Comparison of ENCODE assay signal across 22 cellular contexts in the genomic region with DNA sequence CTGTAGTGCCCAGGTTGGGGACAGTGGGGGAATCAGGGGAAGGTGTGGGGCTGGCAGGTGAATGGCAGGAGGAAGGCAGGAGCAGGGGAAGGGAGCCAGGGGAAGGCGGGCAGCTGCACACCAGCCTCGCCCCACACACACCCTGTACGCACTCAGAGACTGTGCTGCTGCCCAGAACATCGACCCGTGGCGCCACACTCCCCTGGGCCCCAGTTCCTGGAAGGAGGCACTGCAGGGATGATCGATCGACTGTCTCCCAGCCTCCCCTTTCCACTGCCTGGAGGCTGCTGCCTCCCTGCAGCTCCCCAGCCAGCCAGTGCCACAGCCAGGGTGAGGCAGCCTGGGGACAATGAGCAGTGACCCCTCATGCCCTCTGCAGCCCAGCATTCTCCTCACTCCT. TPM values are rescaled to one million over a fixed set of nuclear protein-coding genes. Genes with fewer than 3 reads are reported as not detected.
A peak's percentile ranks its signal among the peaks of the same experiment; 100 is the strongest.
DNase-seq lines count a peak whose midpoint lies in the region; ATAC-seq, FAIRE-seq and TF ChIP-seq lines count a peak whose summit lies in the region.
"Had no signal": no experiment of that assay in that cellular context is flagged by ENCODE, and none has a peak within 500 bp of the region (broad histone marks: within the 10 kb centered on the region; RNA-seq: fewer than 3 reads in every experiment).

No MANE protein-coding gene starts in this region.

- H3K4ac ChIP-seq in trophoblast cell (ENCODE audit: low read depth, low read length): no peak overlapping the region

- intact Hi-C loops in HepG2 (cut with micrococcal nuclease; ENCODE audit: unreplicated experiment): no loop called here
- intact Hi-C loops in right lobe of liver (cut with DNase I): no loop called here
- intact Hi-C loops in posterior cingulate gyrus (cut with DNase I): no loop called here
- intact Hi-C loops in Right ventricle myocardium inferior (cut with DNase I): no loop called here

- peaks cover 11% of the 10 kb centered on the region for H3K9me3 Mint-ChIP-seq in glutamatergic neuron (ENCODE audit: unreplicated experiment)
- H3K9me3 Mint-ChIP-seq: CD14-positive monocyte; CD4-positive, alpha-beta T cell; CD8-positive, alpha-beta memory T cell; HFFc6 had no signal

- POLR2A ChIA-PET in HepG2 (lab: Yijun Ruan, JAX): no interaction called here

- H3K4me3 ChIP-seq in HepG2 (replicated peaks in 1 of 3; ENCODE audit: insufficient read depth in 1 of 3, low read depth in 2 of 3, low read length in 3 of 3): no peak overlapping the region
- no peak overlapping the region for H3K4me3 ChIP-seq in right lobe of liver
- no peak overlapping the region for H3K4me3 ChIP-seq in trophoblast cell (ENCODE audit: low read depth, low read length)
- H3K4me3 ChIP-seq: BLaER1 treated with 17β-estradiol and CSF1 and Interleukin-3, amounts not matched to agents 10 nM and 100 nM; GM12878; HAP-1 had no signal

- no peak overlapping the region for H2AK5ac ChIP-seq in trophoblast cell (ENCODE audit: low read length)

- H3K79me1 ChIP-seq in trophoblast cell (ENCODE audit: low read length): no peaks in the 10 kb centered on the region

- no peak overlapping the region for H4K12ac ChIP-seq in trophoblast cell (ENCODE audit: low read depth, low read length)

- H3K27me3 Mint-ChIP-seq in glutamatergic neuron (ENCODE audit: unreplicated experiment): peaks cover 7% of the 10 kb centered on the region

- CTCF ChIA-PET in HepG2 (lab: Yijun Ruan, JAX; ENCODE audit: low intra/inter-chr PET ratio, low total read pairs): no interaction called here

- H3K9me3 ChIP-seq in HepG2 (ENCODE audit: low read length) (no peaks in the 10 kb centered on the region), right lobe of liver (no peaks in the 10 kb centered on the region), trophoblast cell (ENCODE audit: insufficient read depth, low read depth, low read length) (peaks cover 3% of the 10 kb centered on the region)
- H3K9me3 ChIP-seq: BLaER1 treated with 17β-estradiol and CSF1 and Interleukin-3, amounts not matched to agents 10 nM and 100 nM; HAP-1 had no signal

- BruUV-seq in HepG2 (replicated peaks; lab: Mats Ljungman, UMichigan): no TSS peak

- TF ChIP-seq EP300 in HepG2 (IDR thresholded peaks at IDR 0.05; ENCODE audit: low read depth in 2 of 2, low read length in 2 of 2) (no peak), HepG2 (CRISPR knock-in tag; IDR thresholded peaks at IDR 0.05; ENCODE audit: borderline replicate concordance) (no peak)

- FAIRE-seq in HepG2 (lab: Jason Lieb, UNC): no peak
- FAIRE-seq: A204.1, GM12878, H54 had no signal

- no peak for TF ChIP-seq RAD21 in HepG2 (CRISPR knock-in tag; IDR thresholded peaks at IDR 0.05)

- WGBS in HepG2 (ENCODE audit: low lambda C conversion rate): 17% methylated on average over 3 of the region's 8 CpGs
- no CpG with 5 or more reads among the region's 8 CpGs for WGBS in right lobe of liver (ENCODE audit: insufficient coverage, low coverage, low lambda C conversion rate, missing lambda C conversion rate)
- no CpG with 5 or more reads among the region's 8 CpGs for WGBS in trophoblast cell (ENCODE audit: extremely low coverage, insufficient coverage, insufficient read length)

- ATAC-seq in HepG2 (no peak; the same call in 2 of the 3 replicates), right lobe of liver (no peak), Right ventricle myocardium inferior (no peak)
- ATAC-seq: GM12878 had no signal

- no peaks in the 10 kb centered on the region for H3K36me3 Mint-ChIP-seq in glutamatergic neuron (ENCODE audit: unreplicated experiment)
- H3K36me3 Mint-ChIP-seq: CD14-positive monocyte; CD8-positive, alpha-beta memory T cell had no signal

- H3K27me3 ChIP-seq in HepG2 (ENCODE audit: control insufficient read depth in 1 of 2, insufficient read depth in 2 of 2, low read length in 2 of 2): peaks cover 5 to 50% of the 10 kb centered on the region in 2 experiments; a peak in 3 of 5 replicates
- H3K27me3 ChIP-seq in right lobe of liver: no peaks in the 10 kb centered on the region
- no peaks in the 10 kb centered on the region for H3K27me3 ChIP-seq in trophoblast cell (ENCODE audit: insufficient read depth, low read length)
- H3K27me3 ChIP-seq: BLaER1 treated with 17β-estradiol and CSF1 and Interleukin-3, amounts not matched to agents 10 nM and 100 nM had no signal

- no peak overlapping the region for H3K14ac ChIP-seq in trophoblast cell (ENCODE audit: low read length)

- TF ChIP-seq CTCF in HepG2 (CRISPR knock-in tag; IDR thresholded peaks at IDR 0.05): no peak
- TF ChIP-seq CTCF in right lobe of liver (IDR thresholded peaks at IDR 0.05): no peak
- no peak for TF ChIP-seq CTCF in glutamatergic neuron (IDR thresholded peaks at IDR 0.05; ENCODE audit: partially characterized antibody, unreplicated experiment)

- in situ Hi-C loops in HepG2 (cut with HindIII; ENCODE audit: extremely low pct_ligation_motif_present, low pct_unique_long_range_greater_than_20kb): no loop called here

- H3K4me1 ChIP-seq in HepG2 (ENCODE audit: insufficient read depth, low read length) (no peaks in the 10 kb centered on the region), right lobe of liver (no peaks in the 10 kb centered on the region), trophoblast cell (ENCODE audit: control insufficient read depth in 1 of 2, insufficient read depth in 2 of 2, low read length in 2 of 2) (no peaks in the 10 kb centered on the region)
- H3K4me1 ChIP-seq: HAP-1 had no signal

- peak; percentile 11 for DNase-seq in DMS79 treated with DMSO at 0.1 percent for 48 hours (lab: John Stamatoyannopoulos, UW)
- DNase-seq in DMS79 (lab: John Stamatoyannopoulos, UW): no peak
- no peak for DNase-seq in HepG2 (ENCODE audit: low spot score)
- DNase-seq in right lobe of liver: no peak
- DNase-seq in glutamatergic neuron: no peak
- DNase-seq in trophoblast cell: no peak
- no peak for DNase-seq in posterior cingulate gyrus
- no peak for DNase-seq in Right ventricle myocardium inferior (ENCODE audit: missing footprints)
- DNase-seq: CD4-positive, alpha-beta T cell; CD8-positive, alpha-beta memory T cell; EL; GDM1; GOT3; HFFc6 had no signal

- TF ChIP-seq POLR2A in HepG2 (IDR thresholded peaks at IDR 0.05; ENCODE audit: insufficient read depth in 1 of 2, low read depth in 2 of 2, low read length in 2 of 2) (no peak), right lobe of liver (IDR thresholded peaks at IDR 0.05) (no peak)

- H2AFZ ChIP-seq in HepG2 (ENCODE audit: low read length): no peak overlapping the region
- no peak overlapping the region for H2AFZ ChIP-seq in trophoblast cell (ENCODE audit: insufficient read depth, low read length, poor library complexity)

- no peak overlapping the region for H2BK12ac ChIP-seq in trophoblast cell (ENCODE audit: low read length)

- H2BK5ac ChIP-seq in trophoblast cell (ENCODE audit: low read depth, low read length, poor library complexity): no peak overlapping the region

- no peak overlapping the region for H3K4me3 Mint-ChIP-seq in glutamatergic neuron (ENCODE audit: unreplicated experiment)
- H3K4me3 Mint-ChIP-seq: B cell; CD14-positive monocyte; CD4-positive, alpha-beta T cell; CD8-positive, alpha-beta memory T cell; HFFc6 had no signal

- H3K23ac ChIP-seq in trophoblast cell (ENCODE audit: low read length): no peak overlapping the region

- no peak overlapping the region for H4K91ac ChIP-seq in trophoblast cell (ENCODE audit: low read depth, low read length)

- H3K4me2 ChIP-seq in HepG2 (ENCODE audit: low read depth, low read length): no peak overlapping the region
- H3K4me2 ChIP-seq in trophoblast cell (ENCODE audit: low read length): no peak overlapping the region

- no peak overlapping the region for H2BK120ac ChIP-seq in trophoblast cell (ENCODE audit: insufficient read depth, low read length, poor library complexity)

- H3K79me2 ChIP-seq in HepG2 (ENCODE audit: insufficient read depth, low read length) (no peaks in the 10 kb centered on the region), trophoblast cell (ENCODE audit: control insufficient read depth, insufficient read depth, low read length, poor library complexity) (no peaks in the 10 kb centered on the region)

- no peak overlapping the region for H3K27ac ChIP-seq in HepG2 (ENCODE audit: extremely low read length, insufficient read depth, low read length)
- no peak overlapping the region for H3K27ac ChIP-seq in right lobe of liver
- H3K27ac ChIP-seq in trophoblast cell (ENCODE audit: low read depth, low read length): no peak overlapping the region
- H3K27ac ChIP-seq: 22Rv1; BLaER1 treated with 17β-estradiol and CSF1 and Interleukin-3, amounts not matched to agents 10 nM and 100 nM had no signal

- H4K20me1 ChIP-seq in HepG2 (ENCODE audit: insufficient read depth, low read length): no peaks in the 10 kb centered on the region

- H3K27ac Mint-ChIP-seq in glutamatergic neuron (ENCODE audit: unreplicated experiment): peak overlapping the region; percentile 22
- H3K27ac Mint-ChIP-seq: B cell; CD4-positive, alpha-beta T cell; CD8-positive, alpha-beta memory T cell; HFFc6 had no signal

- H3K4me1 Mint-ChIP-seq in glutamatergic neuron (ENCODE audit: low read depth, unreplicated experiment): peaks cover 34% of the 10 kb centered on the region
- H3K4me1 Mint-ChIP-seq: B cell; CD8-positive, alpha-beta memory T cell had no signal

- no peak overlapping the region for H4K8ac ChIP-seq in trophoblast cell (ENCODE audit: low read depth, low read length)

- H3K9ac ChIP-seq in HepG2 (ENCODE audit: insufficient read depth, low read depth, low read length) (no peak overlapping the region), trophoblast cell (ENCODE audit: low read length) (peak overlapping the region; percentile 54)
- H3K9ac ChIP-seq: BLaER1 treated with 17β-estradiol and CSF1 and Interleukin-3, amounts not matched to agents 10 nM and 100 nM had no signal

- no peak overlapping the region for H3K18ac ChIP-seq in trophoblast cell (ENCODE audit: low read length)

- H3K36me3 ChIP-seq in HepG2 (replicated peaks in 1 of 2; ENCODE audit: control insufficient read depth in 1 of 2, insufficient read depth in 2 of 2, low read length in 2 of 2) (no peaks in the 10 kb centered on the region), right lobe of liver (no peaks in the 10 kb centered on the region), trophoblast cell (ENCODE audit: control insufficient read depth in 1 of 2, insufficient read depth in 2 of 2, low read length in 2 of 2) (no peaks in the 10 kb centered on the region)
- H3K36me3 ChIP-seq: BLaER1 treated with 17β-estradiol and CSF1 and Interleukin-3, amounts not matched to agents 10 nM and 100 nM; HAP-1 had no signal

RNA-seq across cellular contexts. Expression of gene PDE2A, which starts 19.2 kb away (rescaled TPM):
- total RNA-seq in HepG2 (2016; rRNA removed; fragmentation: Illumina TruSeq; extraction: Trizol) (not detected in 2 replicates), right lobe of liver (10 to 100 TPM; 11.2 to 46.3 (median 22.8) TPM), glutamatergic neuron (ENCODE audit: unreplicated experiment) (16.9 TPM), Right ventricle myocardium inferior (41.2 TPM)
- not detected in 2 replicates for total RNA-seq in HepG2 (2016; cell fraction: cytosol; rRNA removed; fragmentation: Illumina TruSeq; extraction: Trizol; ENCODE audit: low read depth)
- total RNA-seq in HepG2 (2016; cell fraction: insoluble cytoplasmic fraction; rRNA removed; fragmentation: Illumina TruSeq; extraction: Trizol): 0.19 TPM in 1 of 2 replicates, not detected in the other
- total RNA-seq in HepG2 (2016; cell fraction: membrane; rRNA removed; fragmentation: Illumina TruSeq; extraction: Trizol): not detected in 2 replicates
- total RNA-seq in HepG2 (2016; cell fraction: nucleus; rRNA removed; fragmentation: Illumina TruSeq; extraction: Trizol): 0.81 TPM in 1 of 2 replicates, not detected in the other
- 2.8 and 3.1 TPM in 2 replicates for polyA plus RNA-seq in HepG2 (2011; rRNA removed)
- 0.74 and 0.82 TPM in 2 replicates for polyA plus RNA-seq in HepG2 (2011; cell fraction: cytosol; rRNA removed)
- 12.4 and 12.9 TPM in 2 replicates for polyA plus RNA-seq in HepG2 (2011; cell fraction: nucleus; rRNA removed)
- polyA plus RNA-seq in HepG2 (2012): 1.1 and 1.3 TPM in 2 replicates
- not detected in 2 replicates for polyA plus RNA-seq in HepG2 (2016; cell fraction: cytosol; fragmentation: Illumina TruSeq; extraction: Trizol; ENCODE audit: low read depth)
- not detected in 2 replicates for polyA plus RNA-seq in HepG2 (2016; cell fraction: insoluble cytoplasmic fraction; fragmentation: Illumina TruSeq; extraction: Trizol; ENCODE audit: low read depth)
- polyA plus RNA-seq in HepG2 (2016; cell fraction: membrane; fragmentation: Illumina TruSeq; extraction: Trizol; ENCODE audit: low read depth): not detected in 2 replicates
- polyA plus RNA-seq in HepG2 (2016; cell fraction: nucleus; fragmentation: Illumina TruSeq; extraction: Trizol; ENCODE audit: insufficient read depth, low read depth): not detected in 2 replicates
- 1.6 and 410 TPM in 2 replicates for polyA minus RNA-seq in HepG2 (2011; rRNA and poly(A)+ RNA removed; ENCODE audit: low replicate concordance)
- 0.62 and 1.1 TPM in 2 replicates for polyA minus RNA-seq in HepG2 (2011; cell fraction: cytosol; rRNA and poly(A)+ RNA removed)
- 2.2 and 3.6 TPM in 2 replicates for polyA minus RNA-seq in HepG2 (2011; cell fraction: nucleus; rRNA and poly(A)+ RNA removed)
- 1.8 and 2.1 TPM in 2 replicates for polyA plus RNA-seq in trophoblast cell (2013)
